In the genomic region with DNA sequence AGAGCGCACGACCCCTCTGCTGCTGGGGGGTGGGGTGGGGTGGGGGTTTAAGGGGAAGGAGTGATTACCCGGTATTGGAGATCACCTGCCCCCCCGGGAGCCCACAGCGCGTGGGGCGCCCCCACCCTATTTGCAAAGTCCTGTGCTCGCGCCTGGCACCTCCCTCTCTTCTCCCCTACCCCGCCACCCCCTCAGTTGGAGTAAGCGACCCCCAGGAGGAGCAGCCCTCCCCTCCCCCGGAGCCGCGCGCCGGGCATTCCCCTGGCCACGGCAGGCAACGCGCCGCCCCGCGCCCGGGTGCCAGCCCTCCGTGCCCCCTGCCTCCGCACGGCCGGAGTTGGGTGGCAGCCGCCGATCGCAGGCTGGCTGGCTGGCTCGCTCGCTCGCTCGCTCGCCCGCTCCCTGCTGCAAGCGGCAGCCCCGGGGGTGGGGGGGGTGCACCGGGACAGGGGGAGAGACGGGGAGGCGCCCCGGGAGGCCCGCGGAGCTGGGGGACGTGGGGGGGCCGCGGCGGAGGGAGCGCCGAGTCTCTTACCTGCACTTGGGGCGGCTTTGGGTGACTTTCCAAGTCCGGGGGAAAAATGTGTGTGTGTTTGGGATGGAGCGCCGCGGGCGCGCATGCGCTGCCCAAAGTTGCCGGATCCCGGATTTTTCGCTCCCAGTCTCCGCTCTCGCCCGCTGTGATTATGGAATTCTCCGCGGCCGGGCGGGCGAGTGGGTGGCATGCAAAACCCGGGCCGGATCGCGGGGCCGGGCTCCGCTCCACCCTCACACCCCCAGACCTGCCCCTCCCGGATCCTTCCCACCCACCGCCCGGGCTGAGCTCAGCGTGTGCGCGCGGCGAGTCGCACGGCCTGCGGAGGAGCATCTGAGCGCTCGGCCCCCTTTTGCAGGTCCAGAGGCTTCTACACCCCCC, we compare ENCODE assay signal across 8 cellular contexts. TPM values are rescaled to one million over a fixed set of nuclear protein-coding genes. Genes with fewer than 3 reads are reported as not detected.
DNase-seq lines count a peak whose midpoint lies in the region; ATAC-seq and TF ChIP-seq lines count a peak whose summit lies in the region.

A gene with protein sequence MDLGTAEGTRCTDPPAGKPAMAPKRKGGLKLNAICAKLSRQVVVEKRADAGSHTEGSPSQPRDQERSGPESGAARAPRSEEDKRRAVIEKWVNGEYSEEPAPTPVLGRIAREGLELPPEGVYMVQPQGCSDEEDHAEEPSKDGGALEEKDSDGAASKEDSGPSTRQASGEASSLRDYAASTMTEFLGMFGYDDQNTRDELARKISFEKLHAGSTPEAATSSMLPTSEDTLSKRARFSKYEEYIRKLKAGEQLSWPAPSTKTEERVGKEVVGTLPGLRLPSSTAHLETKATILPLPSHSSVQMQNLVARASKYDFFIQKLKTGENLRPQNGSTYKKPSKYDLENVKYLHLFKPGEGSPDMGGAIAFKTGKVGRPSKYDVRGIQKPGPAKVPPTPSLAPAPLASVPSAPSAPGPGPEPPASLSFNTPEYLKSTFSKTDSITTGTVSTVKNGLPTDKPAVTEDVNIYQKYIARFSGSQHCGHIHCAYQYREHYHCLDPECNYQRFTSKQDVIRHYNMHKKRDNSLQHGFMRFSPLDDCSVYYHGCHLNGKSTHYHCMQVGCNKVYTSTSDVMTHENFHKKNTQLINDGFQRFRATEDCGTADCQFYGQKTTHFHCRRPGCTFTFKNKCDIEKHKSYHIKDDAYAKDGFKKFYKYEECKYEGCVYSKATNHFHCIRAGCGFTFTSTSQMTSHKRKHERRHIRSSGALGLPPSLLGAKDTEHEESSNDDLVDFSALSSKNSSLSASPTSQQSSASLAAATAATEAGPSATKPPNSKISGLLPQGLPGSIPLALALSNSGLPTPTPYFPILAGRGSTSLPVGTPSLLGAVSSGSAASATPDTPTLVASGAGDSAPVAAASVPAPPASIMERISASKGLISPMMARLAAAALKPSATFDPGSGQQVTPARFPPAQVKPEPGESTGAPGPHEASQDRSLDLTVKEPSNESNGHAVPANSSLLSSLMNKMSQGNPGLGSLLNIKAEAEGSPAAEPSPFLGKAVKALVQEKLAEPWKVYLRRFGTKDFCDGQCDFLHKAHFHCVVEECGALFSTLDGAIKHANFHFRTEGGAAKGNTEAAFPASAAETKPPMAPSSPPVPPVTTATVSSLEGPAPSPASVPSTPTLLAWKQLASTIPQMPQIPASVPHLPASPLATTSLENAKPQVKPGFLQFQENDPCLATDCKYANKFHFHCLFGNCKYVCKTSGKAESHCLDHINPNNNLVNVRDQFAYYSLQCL (N-terminal part only) (minus strand): TSS at position 618 of the 916 bp plus-strand sequence. CDS start 102,757 bp downstream, outside the sequence.

- peak; percentile 93 for DNase-seq in DMS153 (lab: John Stamatoyannopoulos, UW)
- peak; percentile 78 for DNase-seq in NCI-H1048 (lab: John Stamatoyannopoulos, UW)
- DNase-seq in midbrain (lab: John Stamatoyannopoulos, UW): peak; percentile 75
- DNase-seq in thyroid gland: peak; percentile 83 to 86

- 1 to 6% methylated on average over 15 to 22 of the region's 88 CpGs for WGBS in thyroid gland, 2 donors

- TF ChIP-seq POLR2A in thyroid gland (IDR thresholded peaks at IDR 0.05): peak in 1 of 2 donors; percentile 56

- intact Hi-C loops in thyroid gland (cut with DNase I): loop anchor here (5.0 kb wide), 1 partner anchor 104 kb away; no protein-coding TSS in a partner anchor

- H3K9me3 ChIP-seq in thyroid gland: no peaks in the 10 kb centered on the region

- no peaks in the 10 kb centered on the region for H3K27me3 ChIP-seq in thyroid gland

- H3K27ac ChIP-seq in thyroid gland: peak within 1 kb of the TSS in 1 of 3 donors; percentile 22

- H3K4me1 ChIP-seq in thyroid gland: peaks cover 0 to 22% of the 10 kb centered on the region in 2 donors

- peak within 1 kb of the TSS; percentile 16 to 55 (median 47) for H3K4me3 ChIP-seq in thyroid gland (replicated peaks in 1 of 3)

- peak in 1 of 6 experiments; percentile 30 for TF ChIP-seq CTCF in thyroid gland (IDR thresholded peaks at IDR 0.05)

- no peaks in the 10 kb centered on the region for H3K36me3 ChIP-seq in thyroid gland

- ATAC-seq in SK-N-SH treated with all-trans-retinoic acid at 6 μM for 48 hours (peak; percentile 80), esophagus mucosa (peak; percentile 86), GM18909 (IDR thresholded peaks at IDR 0.05; ENCODE audit: poor library complexity, unreplicated experiment) (no peak), HG03521 (IDR thresholded peaks at IDR 0.05; ENCODE audit: unreplicated experiment) (no peak)

TF ChIP-seq in SK-N-SH treated with all-trans-retinoic acid at 6 μM for 48 hours, 23 proteins besides CTCF, POLR2A, EP300 and RAD21:
- TF ChIP-seq, protein P1, sequence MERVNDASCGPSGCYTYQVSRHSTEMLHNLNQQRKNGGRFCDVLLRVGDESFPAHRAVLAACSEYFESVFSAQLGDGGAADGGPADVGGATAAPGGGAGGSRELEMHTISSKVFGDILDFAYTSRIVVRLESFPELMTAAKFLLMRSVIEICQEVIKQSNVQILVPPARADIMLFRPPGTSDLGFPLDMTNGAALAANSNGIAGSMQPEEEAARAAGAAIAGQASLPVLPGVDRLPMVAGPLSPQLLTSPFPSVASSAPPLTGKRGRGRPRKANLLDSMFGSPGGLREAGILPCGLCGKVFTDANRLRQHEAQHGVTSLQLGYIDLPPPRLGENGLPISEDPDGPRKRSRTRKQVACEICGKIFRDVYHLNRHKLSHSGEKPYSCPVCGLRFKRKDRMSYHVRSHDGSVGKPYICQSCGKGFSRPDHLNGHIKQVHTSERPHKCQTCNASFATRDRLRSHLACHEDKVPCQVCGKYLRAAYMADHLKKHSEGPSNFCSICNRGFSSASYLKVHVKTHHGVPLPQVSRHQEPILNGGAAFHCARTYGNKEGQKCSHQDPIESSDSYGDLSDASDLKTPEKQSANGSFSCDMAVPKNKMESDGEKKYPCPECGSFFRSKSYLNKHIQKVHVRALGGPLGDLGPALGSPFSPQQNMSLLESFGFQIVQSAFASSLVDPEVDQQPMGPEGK (CRISPR knock-in tag; IDR thresholded peaks at IDR 0.05; ENCODE audit: borderline replicate concordance): peak; percentile 83; the same call in 1 of the 2 replicates
- TF ChIP-seq ISL1 (CRISPR knock-in tag; IDR thresholded peaks at IDR 0.05): no peak
- TF ChIP-seq ARNTL (CRISPR knock-in tag; IDR thresholded peaks at IDR 0.05; ENCODE audit: borderline replicate concordance, low read depth): no peak
- TF ChIP-seq ZC3H10 (CRISPR knock-in tag; IDR thresholded peaks at IDR 0.05): no peak
TF ChIP-seq in SK-N-SH treated with all-trans-retinoic acid at 6 μM for 48 hours: peak in this region for 1.

RNA-seq across cellular contexts. Expression of the gene that starts here (rescaled TPM):
- total RNA-seq in esophagus mucosa (22.8 TPM), thyroid gland (10 to 100 TPM in 3 of 4 donors, 1 to 10 TPM in 1; 5.2 to 38.5 (median 18.7) TPM)

Comparison
In these comparisons a context has a peak if more than half of its experiments do, and no peak if none do; other contexts are left out.
1. ATAC-seq: peak in SK-N-SH treated with all-trans-retinoic acid at 6 μM for 48 hours (single experiment) and esophagus mucosa (single experiment); none in GM18909 (single experiment) and HG03521 (single experiment).
2. Peak in every context shown above with its lines, with median percentiles within 50 percentile points of each other: DNase-seq.